Comparison of ENCODE assay signal across 14 cellular contexts in genomic region chr13:21463424-21463823, GRCh38. TPM values are rescaled to one million over a fixed set of nuclear protein-coding genes. Genes with fewer than 3 reads are reported as not detected.
DNase-seq lines count a peak whose midpoint lies in the region; TF ChIP-seq lines count a peak whose summit lies in the region.
"Had no signal": no experiment of that assay in that cellular context is flagged by ENCODE, and none has a peak within 500 bp of the region (broad histone marks: within the 10 kb centered on the region; RNA-seq: fewer than 3 reads in every experiment).

No MANE protein-coding gene starts in this region.

- peak; percentile 51 for DNase-seq in SK-MEL-5 (ENCODE audit: low read depth, low spot score)
- DNase-seq in dorsolateral prefrontal cortex, result no peak
- DNase-seq in neural progenitor cell (ENCODE audit: low spot score), result peak; percentile 29
- peak; percentile 63 for DNase-seq in superior temporal gyrus (ENCODE audit: extremely low spot score)
- DNase-seq in NAMALWA (ENCODE audit: low spot score), result no peak
- no peak for DNase-seq in GM03348 (ENCODE audit: low spot score)
- no peak for DNase-seq in NCI-H345 treated with DMSO at 0.1 percent for 48 hours (lab: John Stamatoyannopoulos, UW; ENCODE audit: unreplicated experiment)
- DNase-seq in G401 (ENCODE audit: low spot score), result no peak
- DNase-seq: Calu3, DMS 273 treated with DMSO at 0.1 percent for 48 hours, GOT3, H9 had no signal

- H3K4me1 ChIP-seq in neural progenitor cell, result peaks cover 27% of the 10 kb centered on the region
- H3K4me1 ChIP-seq: A549 had no signal

- H3K9ac ChIP-seq in neural progenitor cell, result no peak overlapping the region

- H3K36me3 ChIP-seq in neural progenitor cell, result no peaks in the 10 kb centered on the region

- peaks cover 9% of the 10 kb centered on the region for H3K4me1 Mint-ChIP-seq in neural progenitor cell

- intact Hi-C loops in dorsolateral prefrontal cortex (cut with DNase I), result loop anchor here in 1 of 2 donors (1.0 kb wide), 1 partner anchor 166 kb away; no protein-coding TSS in a partner anchor

- H4K20me1 ChIP-seq in neural progenitor cell (ENCODE audit: low read depth), result no peaks in the 10 kb centered on the region

- H3K4me3 ChIP-seq in dorsolateral prefrontal cortex, result no peak overlapping the region
- no peak overlapping the region for H3K4me3 ChIP-seq in neural progenitor cell
- H3K4me3 ChIP-seq: A549 had no signal

- H3K4me3 Mint-ChIP-seq in neural progenitor cell, result no peak overlapping the region
- H3K4me3 Mint-ChIP-seq: CD14-positive monocyte, H9 had no signal

- TF ChIP-seq CTCF in dorsolateral prefrontal cortex (IDR thresholded peaks at IDR 0.05 in 54 of 56, conservative IDR thresholded peaks at IDR 0.05 in 2 of 56; ENCODE audit: low read depth in 1 of 56, partially characterized antibody in 56 of 56) (no peak), neural progenitor cell (IDR thresholded peaks at IDR 0.05) (no peak)

- H3K27ac Mint-ChIP-seq in neural progenitor cell, result no peak overlapping the region
- H3K27ac Mint-ChIP-seq: H9 had no signal

- no peak overlapping the region for H2AFZ ChIP-seq in neural progenitor cell (replicated peaks)

- H3K79me2 ChIP-seq in neural progenitor cell (ENCODE audit: low read depth), result peaks cover 6% of the 10 kb centered on the region

- in situ Hi-C loops in SK-MEL-5 (cut with HindIII; ENCODE audit: low pct_unique_long_range_greater_than_20kb, low sequenced_read_pairs), result no loop called here
- in situ Hi-C loops in G401 (cut with HindIII; ENCODE audit: low sequenced_read_pairs), result no loop called here

- H3K9me3 ChIP-seq in neural progenitor cell (ENCODE audit: low read depth), result no peaks in the 10 kb centered on the region
- H3K9me3 ChIP-seq: A549 had no signal

- H3K9me3 Mint-ChIP-seq in neural progenitor cell, result peaks cover 8% of the 10 kb centered on the region
- H3K9me3 Mint-ChIP-seq: H9 had no signal

- H3K4me2 ChIP-seq in neural progenitor cell, result no peak overlapping the region
- H3K4me2 ChIP-seq: A549 had no signal

- H3K27ac ChIP-seq in dorsolateral prefrontal cortex (peak overlapping the region in 55 of 59 donors; percentile 3 to 97 (median 76)), neural progenitor cell (no peak overlapping the region)
- H3K27ac ChIP-seq: A549 had no signal

- H3K27me3 ChIP-seq in dorsolateral prefrontal cortex (no peaks in the 10 kb centered on the region), neural progenitor cell (no peaks in the 10 kb centered on the region)

- H3K36me3 Mint-ChIP-seq in neural progenitor cell, result no peaks in the 10 kb centered on the region
- H3K36me3 Mint-ChIP-seq: CD14-positive monocyte had no signal

- H3K27me3 Mint-ChIP-seq in neural progenitor cell (ENCODE audit: insufficient read depth, low read depth), result peaks cover 6% of the 10 kb centered on the region

- peaks cover 29% of the 10 kb centered on the region for H3F3A ChIP-seq in neural progenitor cell (ENCODE audit: low read depth)

RNA-seq across cellular contexts. Expression of gene ZDHHC20, which starts 4.3 kb away (rescaled TPM):
- 121 and 131 TPM in 2 replicates for total RNA-seq in SK-MEL-5 (2014; rRNA removed; shearing (Covaris generic))
- polyA plus RNA-seq in SK-MEL-5 (2015; cell fraction: cytosol; rRNA removed), result 58.7 and 79.4 TPM in 2 replicates
- 36.8 and 48.3 TPM in 2 replicates for polyA plus RNA-seq in SK-MEL-5 (2015; cell fraction: nucleus; rRNA removed)
- total RNA-seq in dorsolateral prefrontal cortex (100 to 1,000 TPM in 23 of 120 experiments, 10 to 100 TPM in 97; 34.9 to 214 (median 72.5) TPM), neural progenitor cell (ENCODE audit: low replicate concordance) (105 and 175 TPM in 2 replicates)
- total RNA-seq in G401 (2014; rRNA removed; shearing (Covaris generic)), result 60.2 and 90.6 TPM in 2 replicates

Comparison
In these comparisons a context has a peak if more than half of its experiments do, and no peak if none do; other contexts are left out.
1. DNase-seq: peak in SK-MEL-5 (single experiment), neural progenitor cell (single experiment) and superior temporal gyrus (single experiment); none in dorsolateral prefrontal cortex (0 of 10), NAMALWA (single experiment), GM03348 (single experiment), NCI-H345 treated with DMSO at 0.1 percent for 48 hours (single experiment) and G401 (single experiment).